Comparison of ENCODE assay signal across 14 cellular contexts in genomic region chr11:66915046-66915832, GRCh38. TPM values are rescaled to one million over a fixed set of nuclear protein-coding genes. Genes with fewer than 3 reads are reported as not detected.
DNase-seq lines count a peak whose midpoint lies in the region; ATAC-seq and TF ChIP-seq lines count a peak whose summit lies in the region.
"Had no signal": no experiment of that assay in that cellular context is flagged by ENCODE, and none has a peak within 500 bp of the region (broad histone marks: within the 10 kb centered on the region; RNA-seq: fewer than 3 reads in every experiment).

No MANE protein-coding gene starts in this region.

- CTCF ChIA-PET in PC-3 (lab: Charles Lee): interaction anchor here (0.6 kb wide), 1 partner anchor 34 kb away, joined by 3 read pairs; no protein-coding TSS in a partner anchor

- TF ChIP-seq CTCF in PC-3 (conservative IDR thresholded peaks at IDR 0.05; ENCODE audit: low read depth, low read length) (peak; percentile 27), epithelial cell of proximal tubule (conservative IDR thresholded peaks at IDR 0.05; ENCODE audit: low read depth, low read length) (peak; percentile 5)

- ATAC-seq in PC-3 (no peak), HG03521 (IDR thresholded peaks at IDR 0.05; ENCODE audit: unreplicated experiment) (no peak), HG03469 (IDR thresholded peaks at IDR 0.05; ENCODE audit: unreplicated experiment) (no peak), GM21515 (IDR thresholded peaks at IDR 0.05; ENCODE audit: unreplicated experiment) (no peak), GM18867 (IDR thresholded peaks at IDR 0.05; ENCODE audit: unreplicated experiment) (no peak)
- ATAC-seq: activated CD4-positive, alpha-beta T cell treated with anti-CD3 and anti-CD28 coated beads for 36 hours had no signal

- H3K4me3 ChIP-seq in PC-3 (ENCODE audit: low read length) (no peak overlapping the region), epithelial cell of proximal tubule (ENCODE audit: low read depth, low read length) (no peak overlapping the region)

- no peak overlapping the region for H3K27ac ChIP-seq in PC-3 (ENCODE audit: low read length)

- BruUV-seq in PC-3 (replicated peaks; lab: Mats Ljungman, UMichigan): no TSS peak

- in situ Hi-C loops in G401 (cut with HindIII; ENCODE audit: low sequenced_read_pairs): no loop called here

- no peak overlapping the region for H3K4me2 ChIP-seq in PC-3 (ENCODE audit: low read length)

- H3F3A ChIP-seq in PC-3 (ENCODE audit: low read length, unreplicated experiment): no peaks in the 10 kb centered on the region

- no peaks in the 10 kb centered on the region for H4K20me1 ChIP-seq in PC-3 (ENCODE audit: low read length)

- no peaks in the 10 kb centered on the region for H3K79me2 ChIP-seq in PC-3 (ENCODE audit: low read length)

- peak; percentile 87 for DNase-seq in G401 (ENCODE audit: low spot score)
- no peak for DNase-seq in PC-3
- DNase-seq in epithelial cell of proximal tubule (ENCODE audit: low read depth): no peak
- peak; percentile 62 for DNase-seq in putamen (ENCODE audit: low spot score)
- DNase-seq: activated CD4-positive, alpha-beta T cell treated with anti-CD3 and anti-CD28 coated beads for 36 hours; mesenchymal stem cell; NCI-H1694 treated with DMSO at 0.1 percent for 48 hours; NK-92 treated with Interleukin-12 subunit alpha and Interleukin-12 subunit beta, amount 100 ng/mL, for 24 hours had no signal

- H3K9ac ChIP-seq in PC-3 (ENCODE audit: low read length): no peak overlapping the region

- H3K9me3 ChIP-seq in PC-3 (ENCODE audit: low read length): no peaks in the 10 kb centered on the region

- intact Hi-C loops in PC-3 (cut with micrococcal nuclease): no loop called here

- H3K9me2 ChIP-seq in PC-3 (replicated peaks; ENCODE audit: low read length): no peaks in the 10 kb centered on the region

- H3K4me1 ChIP-seq in PC-3 (ENCODE audit: insufficient read depth, low read length): no peaks in the 10 kb centered on the region

- H3K27me3 ChIP-seq in PC-3 (ENCODE audit: low read length): no peaks in the 10 kb centered on the region

- H3K36me3 ChIP-seq in PC-3 (ENCODE audit: low read depth, low read length): no peaks in the 10 kb centered on the region

- no peak overlapping the region for H2AFZ ChIP-seq in PC-3 (ENCODE audit: low read length)

- POLR2A ChIA-PET in PC-3 (lab: Charles Lee; ENCODE audit: unreplicated experiment): no interaction called here

RNA-seq across cellular contexts. Expression of gene PC, which starts 42.9 kb away (rescaled TPM):
- 31.1 and 93.9 TPM in 2 replicates for total RNA-seq in G401 (2014; rRNA removed; shearing (Covaris generic))
- total RNA-seq in PC-3 (2014; rRNA removed) (24.5 and 39.7 TPM in 2 replicates), epithelial cell of proximal tubule (4.7 and 10.6 TPM in 2 replicates)

RNA-seq across cellular contexts. Expression of gene LRFN4, which starts 58.4 kb away (rescaled TPM):
- 48.4 and 67.5 TPM in 2 replicates for total RNA-seq in G401 (2014; rRNA removed; shearing (Covaris generic))
- total RNA-seq in PC-3 (2014; rRNA removed) (64.4 and 79.8 TPM in 2 replicates), epithelial cell of proximal tubule (37.9 and 50.5 TPM in 2 replicates)

RNA-seq across cellular contexts. Expression of gene C11orf86, which starts 59.9 kb away (rescaled TPM):
- not detected in 2 replicates for total RNA-seq in G401 (2014; rRNA removed; shearing (Covaris generic))
- total RNA-seq in PC-3 (2014; rRNA removed) (not detected in 2 replicates), epithelial cell of proximal tubule (not detected in 2 replicates)
- total RNA-seq: activated CD4-positive, alpha-beta T cell treated with anti-CD3 and anti-CD28 coated beads for 36 hours; B cell; Daoy had no signal

Comparison
In these comparisons a context has a peak if more than half of its experiments do, and no peak if none do; other contexts are left out.
1. DNase-seq: peak in G401 (single experiment) and putamen (single experiment); none in PC-3 (single experiment) and epithelial cell of proximal tubule (single experiment).